19 cellular contexts compared by ENCODE assay signal in the genomic region with DNA sequence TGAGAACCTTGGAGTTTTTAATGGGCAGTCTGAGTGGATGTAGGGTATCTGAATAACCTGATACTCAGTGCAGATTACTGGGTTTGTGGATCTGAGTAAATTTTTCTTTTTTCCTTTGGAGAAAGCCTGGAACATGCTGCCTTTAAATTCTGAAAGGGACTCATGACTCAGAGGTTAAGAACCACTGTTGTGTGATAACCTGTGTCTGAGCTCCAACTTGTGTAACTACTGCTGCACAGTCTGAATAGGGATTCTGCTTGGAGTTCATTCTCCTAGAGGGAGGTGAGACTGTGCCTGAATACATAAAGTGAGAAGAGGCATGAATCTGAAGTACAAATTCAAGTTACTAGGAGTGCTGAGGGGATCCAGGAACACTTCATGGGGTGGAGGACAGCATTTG. TPM values are rescaled to one million over a fixed set of nuclear protein-coding genes. Genes with fewer than 3 reads are reported as not detected.
DNase-seq lines count a peak whose midpoint lies in the region; ATAC-seq and TF ChIP-seq lines count a peak whose summit lies in the region.
"Had no signal": no experiment of that assay in that cellular context is flagged by ENCODE, and none has a peak within 500 bp of the region (broad histone marks: within the 10 kb centered on the region; RNA-seq: fewer than 3 reads in every experiment).

No MANE protein-coding gene starts in this region.

- intact Hi-C loops in heart left ventricle (cut with DNase I) (loop anchor here in 1 of 10 donors (10.0 kb wide), 1 partner anchor 87 kb away; a partner anchor contains a TSS), aorta (cut with DNase I) (no loop called here)

- peak in 3 of 4 donors; percentile 52 to 83 (median 77) for ATAC-seq in heart left ventricle
- no peak for ATAC-seq in central memory CD8-positive, alpha-beta T cell (replicated peaks; ENCODE audit: extremely low read depth, poor library complexity, severe bottlenecking)
- ATAC-seq in left lobe of liver, result peak; percentile 67
- peak; percentile 51 for ATAC-seq in aorta (ENCODE audit: low FRiP score)
- ATAC-seq: mucosa of descending colon had no signal

- H3K4me3 ChIP-seq in heart left ventricle, result no peak overlapping the region
- no peak overlapping the region for H3K4me3 ChIP-seq in right atrium auricular region
- H3K4me3 ChIP-seq in aorta (ENCODE audit: low read length in 2 of 2), result no peak overlapping the region
- H3K4me3 ChIP-seq: cardiac muscle cell, mucosa of descending colon had no signal

- no peaks in the 10 kb centered on the region for H3K27me3 Mint-ChIP-seq in central memory CD8-positive, alpha-beta T cell
- H3K27me3 Mint-ChIP-seq in endothelial cell (ENCODE audit: unreplicated experiment), result no peaks in the 10 kb centered on the region

- TF ChIP-seq CTCF in heart left ventricle (IDR thresholded peaks at IDR 0.05) (no peak), right atrium auricular region (IDR thresholded peaks at IDR 0.05) (no peak), endothelial cell (IDR thresholded peaks at IDR 0.05; ENCODE audit: unreplicated experiment) (no peak)

- peak overlapping the region in 6 of 12 donors; percentile 9 to 47 (median 13) for H3K27ac ChIP-seq in heart left ventricle
- peak overlapping the region in 1 of 2 donors; percentile 52 for H3K27ac ChIP-seq in right atrium auricular region
- H3K27ac ChIP-seq in aorta (ENCODE audit: low read depth in 1 of 2, low read length in 2 of 2), result peak overlapping the region; percentile 30 to 83
- H3K27ac ChIP-seq: cardiac muscle cell, parathyroid adenoma had no signal

- H3K4me3 Mint-ChIP-seq in central memory CD8-positive, alpha-beta T cell, result no peak overlapping the region
- H3K4me3 Mint-ChIP-seq in endothelial cell (ENCODE audit: unreplicated experiment), result no peak overlapping the region

- DNase-seq in heart left ventricle (no peak), right atrium auricular region (ENCODE audit: low spot score) (no peak), left lobe of liver (ENCODE audit: low spot score) (no peak), aorta (no peak), NCI-H187 (lab: John Stamatoyannopoulos, UW) (no peak), NCI-H2107 treated with DMSO at 0.1 percent for 48 hours (lab: John Stamatoyannopoulos, UW; ENCODE audit: unreplicated experiment) (no peak), endothelial cell (ENCODE audit: low spot score) (no peak)
- no peak for DNase-seq in central memory CD8-positive, alpha-beta T cell (ENCODE audit: low spot score in 2 of 2)
- DNase-seq: activated CD4-positive, CD25-positive, alpha-beta regulatory T cell; activated effector memory CD4-positive, alpha-beta T cell treated with anti-CD3 and anti-CD28 coated beads, Interleukin-2, amount 50 U/mL, for 16 hours; HCEC 1CT; mucosa of descending colon; NCI-H1105; NCI-H2171 treated with DMSO at 0.1 percent for 48 hours; stimulated activated CD4-positive, alpha-beta T cell treated with anti-CD3 and anti-CD28 coated beads, Interleukin-12 subunit alpha, Interleukin-12 subunit beta, amount 100 ng/mL, for 4 hours; stimulated activated naive CD4-positive, alpha-beta T cell treated with Interleukin-2 at 50 U/mL for 16 hours; T-helper 2 cell had no signal

- H3K4me1 ChIP-seq in heart left ventricle, result peaks cover 3 to 46% (median 20%) of the 10 kb centered on the region in 12 donors
- peaks cover 0 to 36% of the 10 kb centered on the region in 2 donors for H3K4me1 ChIP-seq in right atrium auricular region
- H3K4me1 ChIP-seq in aorta (ENCODE audit: control insufficient read depth in 1 of 2, insufficient read depth in 2 of 2, low read length in 2 of 2), result peaks cover 7 to 12% of the 10 kb centered on the region in 2 donors
- H3K4me1 ChIP-seq: parathyroid adenoma had no signal

- H3K27ac Mint-ChIP-seq in central memory CD8-positive, alpha-beta T cell (ENCODE audit: low read depth), result peak overlapping the region; percentile 42
- no peak overlapping the region for H3K27ac Mint-ChIP-seq in endothelial cell (ENCODE audit: unreplicated experiment)

- peaks cover 0 to 99% (median 98%) of the 10 kb centered on the region in 9 donors for H3K36me3 ChIP-seq in heart left ventricle
- peaks cover 95% of the 10 kb centered on the region for H3K36me3 ChIP-seq in right atrium auricular region
- H3K36me3 ChIP-seq in aorta (ENCODE audit: control insufficient read depth in 1 of 2, insufficient read depth in 2 of 2, low read length in 1 of 2), result peaks cover 4 to 11% of the 10 kb centered on the region in 2 donors

- H3K36me3 Mint-ChIP-seq in central memory CD8-positive, alpha-beta T cell (ENCODE audit: insufficient read depth), result peaks cover 88% of the 10 kb centered on the region
- peaks cover 46% of the 10 kb centered on the region for H3K36me3 Mint-ChIP-seq in endothelial cell (ENCODE audit: low read depth, unreplicated experiment)

- no peak for TF ChIP-seq POLR2A in heart left ventricle (IDR thresholded peaks at IDR 0.05)

- H3K9me3 ChIP-seq in heart left ventricle, result no peaks in the 10 kb centered on the region
- H3K9me3 ChIP-seq in right atrium auricular region, result no peaks in the 10 kb centered on the region
- H3K9me3 ChIP-seq in aorta (ENCODE audit: control insufficient read depth, low read length), result no peaks in the 10 kb centered on the region
- H3K9me3 ChIP-seq: mucosa of descending colon had no signal

- no peaks in the 10 kb centered on the region for H3K27me3 ChIP-seq in heart left ventricle
- H3K27me3 ChIP-seq in right atrium auricular region, result no peaks in the 10 kb centered on the region
- no peaks in the 10 kb centered on the region for H3K27me3 ChIP-seq in aorta (ENCODE audit: control insufficient read depth in 1 of 2, insufficient read depth in 2 of 2, low read length in 1 of 2)
- H3K27me3 ChIP-seq: cardiac muscle cell had no signal

- H3K9me3 Mint-ChIP-seq in central memory CD8-positive, alpha-beta T cell, result no peaks in the 10 kb centered on the region
- no peaks in the 10 kb centered on the region for H3K9me3 Mint-ChIP-seq in endothelial cell (ENCODE audit: unreplicated experiment)

- peaks cover 20% of the 10 kb centered on the region for H3K4me1 Mint-ChIP-seq in central memory CD8-positive, alpha-beta T cell
- peaks cover 19% of the 10 kb centered on the region for H3K4me1 Mint-ChIP-seq in endothelial cell (ENCODE audit: unreplicated experiment)

RNA-seq across cellular contexts. Expression of a gene that starts 36.2 kb away (rescaled TPM):
- total RNA-seq in heart left ventricle (10 to 100 TPM; 17.7 to 44.0 (median 35.4) TPM), right atrium auricular region (10 to 100 TPM; 22.3 to 33.1 TPM), left lobe of liver (12.9 TPM), aorta (10 to 100 TPM; 44.9 to 75.3 TPM), endothelial cell (ENCODE audit: unreplicated experiment) (63.9 TPM)
- polyA plus RNA-seq in heart left ventricle (10 to 100 TPM; 13.5 to 25.4 TPM), aorta (10 to 100 TPM; 30.6 to 30.9 TPM)
